26 cellular contexts compared by ENCODE assay signal in the genomic region with DNA sequence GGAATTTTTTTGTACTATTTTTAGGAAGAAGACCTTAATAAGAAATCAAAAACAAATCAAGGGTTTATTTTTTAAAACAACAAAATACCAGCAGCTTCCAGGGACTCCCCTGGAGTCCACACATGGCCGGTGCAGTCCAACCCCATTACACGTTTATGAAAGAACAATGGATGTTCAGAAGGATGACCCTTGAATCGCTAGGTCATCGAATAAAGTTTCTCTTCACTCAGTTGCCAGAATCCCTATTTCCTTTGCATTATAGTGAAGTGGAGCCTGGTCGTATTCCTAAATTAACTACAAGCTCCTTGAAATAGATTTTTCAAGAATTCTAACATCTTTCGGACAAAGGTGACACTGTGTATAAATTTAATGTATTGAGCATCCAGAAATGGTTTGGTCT.
"Had no signal": no experiment of that assay in that cellular context is flagged by ENCODE, and none has a peak within 500 bp of the region (broad histone marks: within the 10 kb centered on the region; RNA-seq: fewer than 3 reads in every experiment).

No MANE protein-coding gene starts in this region.

- H3K36me3 Mint-ChIP-seq: mesothelial cell of epicardium, naive B cell, natural killer cell, neural progenitor cell had no signal

- H3K9me3 Mint-ChIP-seq: mesothelial cell of epicardium; natural killer cell; nephron progenitor cell; neural progenitor cell; stimulated activated effector memory CD8-positive, alpha-beta T cell treated with anti-CD3 and anti-CD28 coated beads, Interleukin-12 subunit alpha, Interleukin-12 subunit beta, amount 100 ng/mL, for 72 hours; stimulated activated naive CD8-positive, alpha-beta T cell treated with anti-CD3 and anti-CD28 coated beads, Interleukin-15, Interleukin-2, amounts not matched to agents 100 ng/mL and 50 ng/mL, for 24 hours had no signal

- H3K27ac Mint-ChIP-seq: mesothelial cell of epicardium; naive B cell; nephron progenitor cell; neural progenitor cell; progenitor cell of endocrine pancreas; stimulated activated naive CD8-positive, alpha-beta T cell treated with anti-CD3 and anti-CD28 coated beads, Interleukin-15, Interleukin-2, amounts not matched to agents 100 ng/mL and 50 ng/mL, for 24 hours had no signal

- H3K36me3 ChIP-seq: left ventricle myocardium inferior, neural progenitor cell, neutrophil, ovary, right atrium auricular region, sigmoid colon, spleen, suprapubic skin, thoracic aorta, tibial artery, vagina had no signal

- H3K9me3 ChIP-seq: left ventricle myocardium inferior, neutrophil, ovary, right atrium auricular region, sigmoid colon, spleen, suprapubic skin, thoracic aorta, tibial artery, vagina had no signal

- H3K4me3 Mint-ChIP-seq: mesothelial cell of epicardium; natural killer cell; nephron progenitor cell; neural progenitor cell; stimulated activated effector memory CD8-positive, alpha-beta T cell treated with anti-CD3 and anti-CD28 coated beads, Interleukin-12 subunit alpha, Interleukin-12 subunit beta, amount 100 ng/mL, for 72 hours; stimulated activated naive CD8-positive, alpha-beta T cell treated with anti-CD3 and anti-CD28 coated beads, Interleukin-15, Interleukin-2, amounts not matched to agents 100 ng/mL and 50 ng/mL, for 24 hours had no signal

- H3K27ac ChIP-seq: hepatocyte, left ventricle myocardium inferior, neural progenitor cell, neutrophil, ovary, right atrium auricular region, sigmoid colon, spleen, suprapubic skin, thoracic aorta, tibial artery, vagina had no signal

- H3K27me3 ChIP-seq: hepatocyte, ovary, right atrium auricular region, sigmoid colon, suprapubic skin, vagina had no signal

- H3K4me3 ChIP-seq: hepatocyte, left ventricle myocardium inferior, lung, neural progenitor cell, ovary, right atrium auricular region, sigmoid colon, spleen, suprapubic skin, thoracic aorta, tibial artery, vagina had no signal

- DNase-seq: islet precursor cell; left ventricle myocardium inferior; mesendoderm; naive B cell; natural killer cell; nephron progenitor cell; occipital lobe; ovary; small intestine; stimulated activated CD4-positive, alpha-beta T cell treated with anti-CD3 and anti-CD28 coated beads, Interleukin-4, amount 100 ng/mL, for 24 hours; stimulated activated naive CD4-positive, alpha-beta T cell; tibial artery had no signal
